Comparison of ENCODE assay signal across 8 cellular contexts in the genomic region with DNA sequence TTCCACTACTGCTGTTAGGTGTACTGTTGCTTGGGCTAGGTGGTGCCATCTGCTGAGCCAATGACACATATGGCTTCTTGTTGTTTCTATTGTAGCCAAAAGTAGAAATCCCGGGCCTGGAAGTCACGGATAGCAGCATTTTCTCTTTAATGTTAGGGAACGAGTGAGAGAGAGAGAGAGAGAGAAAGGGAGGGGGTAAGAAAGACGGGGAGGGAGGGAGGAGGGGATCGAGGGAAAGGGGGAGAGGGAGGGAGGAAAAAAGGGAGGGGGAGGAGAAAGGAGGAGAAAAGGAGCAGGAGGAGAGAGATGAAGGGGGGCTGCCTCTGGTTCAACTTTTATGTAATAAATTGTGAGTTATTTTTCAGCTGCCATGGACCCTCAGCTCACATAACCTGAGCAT. TPM values are rescaled to one million over a fixed set of nuclear protein-coding genes. Genes with fewer than 3 reads are reported as not detected.
DNase-seq lines count a peak whose midpoint lies in the region; ATAC-seq, FAIRE-seq and TF ChIP-seq lines count a peak whose summit lies in the region.
"Not testable (repeated sequence)": the region's sequence is repeated elsewhere in the genome, so short reads cannot be mapped to it uniquely, and the experiment has no call there.

No MANE protein-coding gene starts in this region.

- H3K27ac ChIP-seq in GM23338 (ENCODE audit: low read depth); H1 (ENCODE audit: low read depth, low read length); cardiac muscle cell; upper lobe of right lung: not testable (repeated sequence)
- peak overlapping the region; percentile 36 for H3K27ac ChIP-seq in naive thymus-derived CD4-positive, alpha-beta T cell (ENCODE audit: low read depth, low read length)

- H4K5ac ChIP-seq in H1 (ENCODE audit: insufficient read length, low read depth, low read length): not testable (repeated sequence)

- not testable (repeated sequence) for H2AFZ ChIP-seq in GM23338; H1 (ENCODE audit: low read length)

- not testable (repeated sequence) for H3K14ac ChIP-seq in H1 (ENCODE audit: insufficient read length)

- H3K4me1 Mint-ChIP-seq in GM23338: peaks cover 37% of the 10 kb centered on the region
- H3K4me1 Mint-ChIP-seq in naive thymus-derived CD4-positive, alpha-beta T cell: peaks cover 0 to 11% (median 6%) of the 10 kb centered on the region in 7 donors

- not testable (repeated sequence) for H3K9me3 ChIP-seq in H1 (ENCODE audit: insufficient read depth in 2 of 2, low read depth in 1 of 2, low read length in 1 of 2); cardiac muscle cell (ENCODE audit: low read depth)
- peaks cover 0 to 19% (median 11%) of the 10 kb centered on the region in 3 experiments for H3K9me3 ChIP-seq in naive thymus-derived CD4-positive, alpha-beta T cell (ENCODE audit: control insufficient read depth in 2 of 3, low read length in 3 of 3)
- peaks cover 24% of the 10 kb centered on the region for H3K9me3 ChIP-seq in upper lobe of right lung

- peak overlapping the region; percentile 25 for H2BK120ac ChIP-seq in H1 (replicated peaks; ENCODE audit: low read depth, low read length)

- H2BK20ac ChIP-seq in H1 (ENCODE audit: low read length): peak overlapping the region; percentile 77; the same call in 1 of the 2 replicates

- H3K79me1 ChIP-seq in H1 (ENCODE audit: low read depth, low read length): not testable (repeated sequence)

- not testable (repeated sequence) for H3K27me3 ChIP-seq in GM23338 (ENCODE audit: insufficient read depth); H1 (replicated peaks in 1 of 4; ENCODE audit: control insufficient read depth in 3 of 4, extremely low read depth in 1 of 4, insufficient read depth in 3 of 4, low read length in 3 of 4); cardiac muscle cell; naive thymus-derived CD4-positive, alpha-beta T cell (ENCODE audit: control insufficient read depth in 2 of 2, insufficient read depth in 2 of 2, low read length in 2 of 2); upper lobe of right lung

- not testable (repeated sequence) for H3K56ac ChIP-seq in H1 (replicated peaks; ENCODE audit: insufficient read length, low read depth, low read length)

- not testable (repeated sequence) for H3K4me2 ChIP-seq in GM23338; H1 (ENCODE audit: insufficient read depth in 1 of 2, low read depth in 2 of 2, low read length in 2 of 2)

- H3K23ac ChIP-seq in H1 (ENCODE audit: insufficient read length): not testable (repeated sequence)

- H4K91ac ChIP-seq in H1 (replicated peaks; ENCODE audit: insufficient read length, low read length): peak overlapping the region; percentile 96

- H2BK12ac ChIP-seq in H1 (ENCODE audit: low read depth, low read length): peak overlapping the region; percentile 98

- TF ChIP-seq EP300 in H1 (IDR thresholded peaks at IDR 0.05; ENCODE audit: borderline replicate concordance in 1 of 2, low read depth in 2 of 2, low read length in 2 of 2): not testable (repeated sequence)

- peak overlapping the region; percentile 88; the same call in 1 of the 2 replicates for H3K18ac ChIP-seq in H1 (ENCODE audit: extremely low read depth, low read length)

- not testable (repeated sequence) for TF ChIP-seq CTCF in AG10803 (conservative IDR thresholded peaks at IDR 0.05; ENCODE audit: low read length); GM23338 (conservative IDR thresholded peaks at IDR 0.05; ENCODE audit: low read depth in 2 of 2); NB4 (IDR thresholded peaks at IDR 0.05; ENCODE audit: low read depth, low read length); H1 (IDR thresholded peaks at IDR 0.05; ENCODE audit: control extremely low read depth in 1 of 3, insufficient read depth in 1 of 3, low read depth in 1 of 3, low read length in 3 of 3); cardiac muscle cell (IDR thresholded peaks at IDR 0.05; ENCODE audit: low read depth, low read length); upper lobe of right lung (IDR thresholded peaks at IDR 0.05)

- peaks cover 26% of the 10 kb centered on the region for H3K4me1 ChIP-seq in GM23338 (ENCODE audit: insufficient read depth)
- H3K4me1 ChIP-seq in H1 (replicated peaks in 1 of 4; ENCODE audit: control insufficient read depth in 3 of 4, insufficient read depth in 4 of 4, low read length in 3 of 4): peaks cover 2 to 25% (median 16%) of the 10 kb centered on the region in 4 experiments
- not testable (repeated sequence) for H3K4me1 ChIP-seq in cardiac muscle cell (ENCODE audit: low read depth); naive thymus-derived CD4-positive, alpha-beta T cell (ENCODE audit: control insufficient read depth in 2 of 2, insufficient read depth in 2 of 2, low read length in 2 of 2)
- H3K4me1 ChIP-seq in upper lobe of right lung: peaks cover 15% of the 10 kb centered on the region

- H3K4me3 ChIP-seq in AG10803 (ENCODE audit: low read length): peak overlapping the region; percentile 42
- not testable (repeated sequence) for H3K4me3 ChIP-seq in GM23338; cardiac muscle cell; naive thymus-derived CD4-positive, alpha-beta T cell (ENCODE audit: low read length); upper lobe of right lung
- peak overlapping the region; percentile 22 for H3K4me3 ChIP-seq in NB4 (ENCODE audit: low read depth, low read length)
- peak overlapping the region in 1 of 4 experiments; percentile 40; a peak in 2 of 8 replicates for H3K4me3 ChIP-seq in H1 (ENCODE audit: extremely low read depth in 1 of 4, insufficient read depth in 2 of 4, low read depth in 3 of 4, low read length in 4 of 4)

- not testable (repeated sequence) for H3K27ac Mint-ChIP-seq in GM23338
- H3K27ac Mint-ChIP-seq in naive thymus-derived CD4-positive, alpha-beta T cell: peak overlapping the region in 1 of 9 donors; percentile 20

- H3K79me2 ChIP-seq in GM23338 (replicated peaks; ENCODE audit: insufficient read depth) (peaks cover 34% of the 10 kb centered on the region), H1 (ENCODE audit: control insufficient read depth in 1 of 2, insufficient read depth in 2 of 2, low read length in 2 of 2) (peaks cover 0 to 38% of the 10 kb centered on the region in 2 experiments; a peak in 2 of 4 replicates)

- WGBS in H1 (ENCODE audit: extremely low coverage in 1 of 2, insufficient coverage in 1 of 2, insufficient read length in 1 of 2, insufficient replicate concordance in 2 of 2, low coverage in 1 of 2, low lambda C conversion rate in 2 of 2, missing lambda C conversion rate in 1 of 2), 2 experiments: 48 to 100% methylated on average over 2 to 5 of the region's 5 CpGs

- DNase-seq in AG10803 (ENCODE audit: low read depth): peak; percentile 21
- DNase-seq in GM23338 (ENCODE audit: low spot score): peak; percentile 29
- not testable (repeated sequence) for DNase-seq in NB4 (ENCODE audit: low read depth); H1 (ENCODE audit: low read depth in 1 of 2, low spot score in 2 of 2); naive thymus-derived CD4-positive, alpha-beta T cell; upper lobe of right lung
- DNase-seq in amniotic epithelial cell (ENCODE audit: low read depth): peak; percentile 35
- DNase-seq in cardiac muscle cell (ENCODE audit: low read depth in 1 of 2, low spot score in 1 of 2): peak; percentile 17 to 38

- not testable (repeated sequence) for H3K9ac ChIP-seq in H1 (replicated peaks in 1 of 4; ENCODE audit: extremely low read depth in 1 of 4, low read depth in 3 of 4, low read length in 3 of 4)

- peaks cover 58% of the 10 kb centered on the region for H3K9me3 Mint-ChIP-seq in GM23338
- peaks cover 14 to 72% (median 37%) of the 10 kb centered on the region in 11 donors for H3K9me3 Mint-ChIP-seq in naive thymus-derived CD4-positive, alpha-beta T cell

- TF ChIP-seq RAD21 in H1 (IDR thresholded peaks at IDR 0.05 in 1 of 2, conservative IDR thresholded peaks at IDR 0.05 in 1 of 2; ENCODE audit: low read depth in 2 of 2, low read length in 2 of 2): not testable (repeated sequence)

- CTCF ChIA-PET in H1 (lab: Charles Lee; ENCODE audit: partially characterized antibody): interaction anchor here (1.3 kb wide), 1 partner anchor 283 kb away, joined by 4 read pairs; no protein-coding TSS in a partner anchor
- CTCF ChIA-PET in naive thymus-derived CD4-positive, alpha-beta T cell (lab: Charles Lee): not testable (repeated sequence)

- not testable (repeated sequence) for H3K23me2 ChIP-seq in H1 (ENCODE audit: low read depth, low read length)

- peak overlapping the region; percentile 63; the same call in 2 of the 3 replicates for H3K4me3 Mint-ChIP-seq in GM23338
- H3K4me3 Mint-ChIP-seq in naive thymus-derived CD4-positive, alpha-beta T cell: not testable (repeated sequence)

- H3K36me3 ChIP-seq in GM23338 (ENCODE audit: insufficient read depth); cardiac muscle cell; naive thymus-derived CD4-positive, alpha-beta T cell (ENCODE audit: control insufficient read depth in 2 of 3, insufficient read depth in 3 of 3, low read length in 3 of 3); upper lobe of right lung: not testable (repeated sequence)
- peaks cover 0 to 16% (median 8%) of the 10 kb centered on the region in 4 experiments; a peak in 3 of 8 replicates for H3K36me3 ChIP-seq in H1 (ENCODE audit: control insufficient read depth in 2 of 4, insufficient read depth in 4 of 4, low read length in 3 of 4)

- H2BK5ac ChIP-seq in H1 (ENCODE audit: low read depth, low read length): peak overlapping the region; percentile 62; the same call in 1 of the 2 replicates

- H3F3A ChIP-seq in GM23338 (replicated peaks; ENCODE audit: low read depth): not testable (repeated sequence)

- not testable (repeated sequence) for H3K9me2 ChIP-seq in GM23338 (ENCODE audit: insufficient read depth)

- H3K36me3 Mint-ChIP-seq in GM23338 (ENCODE audit: low read depth): peaks cover 63% of the 10 kb centered on the region
- peaks cover 21 to 64% (median 45%) of the 10 kb centered on the region in 5 donors for H3K36me3 Mint-ChIP-seq in naive thymus-derived CD4-positive, alpha-beta T cell

- peak overlapping the region; percentile 13 for H3K4ac ChIP-seq in H1 (replicated peaks; ENCODE audit: insufficient read length, low read depth, low read length)

- not testable (repeated sequence) for ATAC-seq in GM23338; naive thymus-derived CD4-positive, alpha-beta T cell
- peak; percentile 57 for ATAC-seq in upper lobe of right lung

- peak overlapping the region; percentile 98 for H2AK5ac ChIP-seq in H1 (ENCODE audit: low read depth, low read length)

- H4K8ac ChIP-seq in H1 (ENCODE audit: extremely low read depth, insufficient read depth, low read length): not testable (repeated sequence)

- not testable (repeated sequence) for H2BK15ac ChIP-seq in H1 (ENCODE audit: low read length)

- H3K27me3 Mint-ChIP-seq in GM23338 (ENCODE audit: insufficient read depth, low read depth, poor library complexity); naive thymus-derived CD4-positive, alpha-beta T cell: not testable (repeated sequence)

- FAIRE-seq in H1 (lab: Jason Lieb, UNC): not testable (repeated sequence)

- POLR2A ChIA-PET in H1 (lab: Charles Lee; ENCODE audit: partially characterized antibody): interaction anchor here (0.7 to 0.8 kb wide), 2 partner anchors 9 to 11 kb away, joined by 3 read pairs; no protein-coding TSS in a partner anchor
- POLR2A ChIA-PET in naive thymus-derived CD4-positive, alpha-beta T cell (lab: Charles Lee): not testable (repeated sequence)

- TF ChIP-seq POLR2A in NB4 (IDR thresholded peaks at IDR 0.05; ENCODE audit: extremely low read depth, insufficient read length); H1 (IDR thresholded peaks at IDR 0.05; ENCODE audit: control extremely low read depth in 1 of 2, low read depth in 2 of 2, low read length in 2 of 2): not testable (repeated sequence)

- intact Hi-C loops in naive thymus-derived CD4-positive, alpha-beta T cell (cut with micrococcal nuclease); upper lobe of right lung (cut with DNase I): not testable (repeated sequence)

- not testable (repeated sequence) for H4K20me1 ChIP-seq in GM23338 (replicated peaks; ENCODE audit: insufficient read depth); H1 (replicated peaks in 1 of 2; ENCODE audit: control insufficient read depth in 1 of 2, insufficient read depth in 2 of 2, low read length in 2 of 2)

RNA-seq across cellular contexts. Expression of a gene that starts 34.8 kb away (rescaled TPM):
- total RNA-seq in GM23338 (2014; rRNA removed; shearing (Covaris generic)): 24.7 and 29.8 TPM in 2 replicates
- polyA plus RNA-seq in GM23338 (2016; fragmentation: Nextera tagmentation; extraction: Ambion mirVana): 23.1 and 33.7 TPM in 2 replicates
- total RNA-seq in H1 (2021; fragmentation: NEBNext Ultra II Directional; extraction: Animal tissue kit (Norgen Biotek cat#: 25700)): 25.6 and 25.8 TPM in 2 replicates
- polyA plus RNA-seq in H1 (2011; rRNA removed): 6.0 and 7.9 TPM in 2 replicates
- 9.6 TPM for polyA plus RNA-seq in H1 (2011; cell fraction: cytosol; rRNA removed)
- 28.3 TPM for polyA plus RNA-seq in H1 (2011; cell fraction: nucleus; rRNA removed)
- polyA plus RNA-seq in H1 (2012, experiment 1 of 2): 9.2 to 19.1 TPM (median 9.8 TPM) in 4 replicates
- 1.5 TPM for polyA plus RNA-seq in H1 (2012, experiment 2 of 2)
- 23.0 TPM for polyA plus RNA-seq in H1 (2013, experiment 1 of 2)
- polyA plus RNA-seq in H1 (2013, experiment 2 of 2): 20.9 TPM
- 13.1 and 14.3 TPM in 2 replicates for polyA minus RNA-seq in H1 (2011; rRNA and poly(A)+ RNA removed)
- 18.6 TPM for polyA minus RNA-seq in H1 (2011; cell fraction: cytosol; rRNA and poly(A)+ RNA removed)
- 96.7 TPM for polyA minus RNA-seq in H1 (2011; cell fraction: nucleus; rRNA and poly(A)+ RNA removed)
- 19.9 and 35.2 TPM in 2 replicates for total RNA-seq in cardiac muscle cell
- 16.9 and 18.3 TPM in 2 replicates for polyA plus RNA-seq in cardiac muscle cell
- 10 to 100 TPM; 12.8 to 22.7 (median 16.8) TPM for total RNA-seq in naive thymus-derived CD4-positive, alpha-beta T cell
- 1 to 10 TPM; 4.7 TPM for polyA plus RNA-seq in naive thymus-derived CD4-positive, alpha-beta T cell
- 11.0 TPM for total RNA-seq in upper lobe of right lung
